In genomic region chr5:364497-364896, GRCh38 we compare ENCODE assay signal across 38 cellular contexts. TPM values are rescaled to one million over a fixed set of nuclear protein-coding genes. Genes with fewer than 3 reads are reported as not detected.
"Had no signal": no experiment of that assay in that cellular context is flagged by ENCODE, and none has a peak within 500 bp of the region (broad histone marks: within the 10 kb centered on the region; RNA-seq: fewer than 3 reads in every experiment).

No MANE protein-coding gene starts in this region.

- H3K27ac ChIP-seq: adrenal gland, ascending aorta, body of pancreas, brain microvascular endothelial cell, breast epithelium, cardiac muscle cell had no signal

- DNase-seq: activated effector memory CD4-positive, alpha-beta T cell treated with anti-CD3 and anti-CD28 coated beads, Interleukin-2, amount 50 U/mL, for 16 hours; activated effector memory CD4-positive, alpha-beta T cell treated with Interleukin-2 at 50 U/mL for 16 hours; activated gamma-delta T cell; activated gamma-delta T cell treated with Interleukin-2 at 50 U/mL for 16 hours; activated naive CD4-positive, alpha-beta T cell; activated naive CD4-positive, alpha-beta T cell treated with anti-CD3 and anti-CD28 coated beads for 36 hours; activated naive CD4-positive, alpha-beta T cell treated with anti-CD3 and anti-CD28 coated beads, Interleukin-2, amount 10 ng/mL, durations not matched to agents 7 days and 5 days; activated naive CD4-positive, alpha-beta T cell treated with anti-CD3 and anti-CD28 coated beads, Interleukin-2, amount 50 U/mL, for 16 hours; activated naive CD4-positive, alpha-beta T cell treated with Interleukin-2 at 50 U/mL for 16 hours; activated naive CD8-positive, alpha-beta T cell treated with anti-CD3 and anti-CD28 coated beads for 36 hours; activated naive CD8-positive, alpha-beta T cell treated with anti-CD3 and anti-CD28 coated beads, Interleukin-2, amount 10 ng/mL, durations not matched to agents 7 days and 5 days; activated naive CD8-positive, alpha-beta T cell treated with anti-CD3 and anti-CD28 coated beads, Interleukin-2, amount 50 U/mL, for 24 hours; activated T-cell treated with anti-CD3 and anti-CD28 coated beads, Interleukin-2, amount 50 U/mL, for 4 hours; activated T-cell treated with anti-CD3 and anti-CD28 coated beads, Interleukin-2, amount 50 U/mL, for 48 hours; activated T-cell treated with anti-CD3 and anti-CD28 coated beads, Interleukin-2, amount 50 U/mL, for 72 hours; adrenal gland; amniotic stem cell; amygdala; anterior cingulate cortex; aorta; body of pancreas; brain microvascular endothelial cell; caudate nucleus; central memory CD4-positive, alpha-beta T cell; cerebellar nuclear complex had no signal

- H3K9me3 ChIP-seq: body of pancreas had no signal

- H3K4me3 Mint-ChIP-seq: activated naive CD4-positive, alpha-beta T cell treated with anti-CD3 and anti-CD28 coated beads for 36 hours; activated naive CD4-positive, alpha-beta T cell treated with anti-CD3 and anti-CD28 coated beads, Interleukin-2, amount 10 ng/mL, durations not matched to agents 7 days and 5 days; activated naive CD4-positive, alpha-beta T cell treated with anti-CD3 and anti-CD28 coated beads, Interleukin-2, amount 50 U/mL, for 24 hours; activated naive CD8-positive, alpha-beta T cell; activated naive CD8-positive, alpha-beta T cell treated with anti-CD3 and anti-CD28 coated beads for 36 hours; activated naive CD8-positive, alpha-beta T cell treated with anti-CD3 and anti-CD28 coated beads, Interleukin-2, amount 10 ng/mL, durations not matched to agents 7 days and 5 days; activated naive CD8-positive, alpha-beta T cell treated with anti-CD3 and anti-CD28 coated beads, Interleukin-2, amount 50 U/mL, for 24 hours; activated T-cell treated with anti-CD3 and anti-CD28 coated beads, Interleukin-2, amount 50 U/mL, for 4 hours; activated T-cell treated with anti-CD3 and anti-CD28 coated beads, Interleukin-2, amount 50 U/mL, for 72 hours; activated T-helper 1 cell treated with anti-CD3 and anti-CD28 coated beads, Interleukin-12 subunit alpha, Interleukin-12 subunit beta, Interleukin-2, Interleukin-4 antibody, amounts not matched to agents 30 ng/mL and 10 ng/mL and 1 ng/mL, durations not matched to agents 14 hours and 24 hours and 36 hours; activated T-helper 17 cell treated with anti-CD3 and anti-CD28 coated beads, Interleukin-2, amount 50 U/mL, for 72 hours; brain; central memory CD8-positive, alpha-beta T cell had no signal

- H3K4me3 ChIP-seq: adrenal gland, ascending aorta, body of pancreas, breast epithelium, cardiac muscle cell had no signal

- H3K27me3 Mint-ChIP-seq: activated naive CD4-positive, alpha-beta T cell treated with anti-CD3 and anti-CD28 coated beads, Interleukin-2, amount 10 ng/mL, durations not matched to agents 7 days and 5 days; activated naive CD4-positive, alpha-beta T cell treated with anti-CD3 and anti-CD28 coated beads, Interleukin-2, amount 50 U/mL, for 24 hours; activated naive CD8-positive, alpha-beta T cell; activated naive CD8-positive, alpha-beta T cell treated with anti-CD3 and anti-CD28 coated beads for 36 hours; activated naive CD8-positive, alpha-beta T cell treated with anti-CD3 and anti-CD28 coated beads, Interleukin-2, amount 10 ng/mL, durations not matched to agents 7 days and 5 days; activated naive CD8-positive, alpha-beta T cell treated with anti-CD3 and anti-CD28 coated beads, Interleukin-2, amount 50 U/mL, for 24 hours; activated T-helper 17 cell treated with anti-CD3 and anti-CD28 coated beads, Interleukin-2, amount 50 U/mL, for 72 hours had no signal

- FAIRE-seq: astrocyte, bronchial epithelial cell had no signal

- H3K9me3 Mint-ChIP-seq: activated naive CD4-positive, alpha-beta T cell treated with anti-CD3 and anti-CD28 coated beads, Interleukin-2, amount 10 ng/mL, durations not matched to agents 7 days and 5 days; central memory CD8-positive, alpha-beta T cell had no signal

- ATAC-seq: activated naive CD4-positive, alpha-beta T cell treated with anti-CD3 and anti-CD28 coated beads, Interleukin-2, amount 50 U/mL, for 72 hours; activated naive CD8-positive, alpha-beta T cell treated with anti-CD3 and anti-CD28 coated beads, Interleukin-2, amount 50 U/mL, for 24 hours; activated T-cell treated with anti-CD3 and anti-CD28 coated beads, Interleukin-2, amount 50 U/mL, for 4 hours; activated T-cell treated with anti-CD3 and anti-CD28 coated beads, Interleukin-2, amount 50 U/mL, for 72 hours; activated T-helper 17 cell treated with anti-CD3 and anti-CD28 coated beads, Interleukin-2, amount 50 U/mL, for 72 hours; body of pancreas had no signal

- H3K36me3 ChIP-seq: adrenal gland, ascending aorta, breast epithelium, cardiac muscle cell had no signal

- H3K27ac Mint-ChIP-seq: activated naive CD4-positive, alpha-beta T cell treated with anti-CD3 and anti-CD28 coated beads for 36 hours; activated naive CD4-positive, alpha-beta T cell treated with anti-CD3 and anti-CD28 coated beads, Interleukin-2, amount 10 ng/mL, durations not matched to agents 7 days and 5 days; activated naive CD4-positive, alpha-beta T cell treated with anti-CD3 and anti-CD28 coated beads, Interleukin-2, amount 50 U/mL, for 24 hours; activated naive CD4-positive, alpha-beta T cell treated with anti-CD3 and anti-CD28 coated beads, Interleukin-2, amount 50 U/mL, for 72 hours; activated naive CD8-positive, alpha-beta T cell treated with anti-CD3 and anti-CD28 coated beads, Interleukin-2, amount 10 ng/mL, durations not matched to agents 7 days and 5 days; activated naive CD8-positive, alpha-beta T cell treated with anti-CD3 and anti-CD28 coated beads, Interleukin-2, amount 50 U/mL, for 24 hours; activated T-cell treated with anti-CD3 and anti-CD28 coated beads, Interleukin-2, amount 50 U/mL, for 72 hours; activated T-helper 1 cell treated with anti-CD3 and anti-CD28 coated beads, Interleukin-12 subunit alpha, Interleukin-12 subunit beta, Interleukin-2, Interleukin-4 antibody, amounts not matched to agents 30 ng/mL and 10 ng/mL and 1 ng/mL, durations not matched to agents 14 hours and 24 hours and 36 hours; activated T-helper 17 cell treated with anti-CD3 and anti-CD28 coated beads, Interleukin-2, amount 50 U/mL, for 72 hours; activated T-helper 2 cell treated with anti-CD3 and anti-CD28 coated beads, Interferon-gamma antibody, Interleukin-2, Interleukin-4, amounts not matched to agents 10 μg/mL and 5 μg/mL and 100 μg/mL, durations not matched to agents 14 hours and 24 hours and 36 hours; brain had no signal

- H3K27me3 ChIP-seq: adrenal gland, ascending aorta, body of pancreas, brain microvascular endothelial cell, breast epithelium had no signal

- H3K4me1 ChIP-seq: adrenal gland, ascending aorta, body of pancreas, breast epithelium had no signal

RNA-seq across cellular contexts. Expression of gene AHRR, which starts 43.0 kb away (rescaled TPM):
- total RNA-seq: ascending aorta had no signal
